Comparison of ENCODE assay signal across 8 cellular contexts in the genomic region with DNA sequence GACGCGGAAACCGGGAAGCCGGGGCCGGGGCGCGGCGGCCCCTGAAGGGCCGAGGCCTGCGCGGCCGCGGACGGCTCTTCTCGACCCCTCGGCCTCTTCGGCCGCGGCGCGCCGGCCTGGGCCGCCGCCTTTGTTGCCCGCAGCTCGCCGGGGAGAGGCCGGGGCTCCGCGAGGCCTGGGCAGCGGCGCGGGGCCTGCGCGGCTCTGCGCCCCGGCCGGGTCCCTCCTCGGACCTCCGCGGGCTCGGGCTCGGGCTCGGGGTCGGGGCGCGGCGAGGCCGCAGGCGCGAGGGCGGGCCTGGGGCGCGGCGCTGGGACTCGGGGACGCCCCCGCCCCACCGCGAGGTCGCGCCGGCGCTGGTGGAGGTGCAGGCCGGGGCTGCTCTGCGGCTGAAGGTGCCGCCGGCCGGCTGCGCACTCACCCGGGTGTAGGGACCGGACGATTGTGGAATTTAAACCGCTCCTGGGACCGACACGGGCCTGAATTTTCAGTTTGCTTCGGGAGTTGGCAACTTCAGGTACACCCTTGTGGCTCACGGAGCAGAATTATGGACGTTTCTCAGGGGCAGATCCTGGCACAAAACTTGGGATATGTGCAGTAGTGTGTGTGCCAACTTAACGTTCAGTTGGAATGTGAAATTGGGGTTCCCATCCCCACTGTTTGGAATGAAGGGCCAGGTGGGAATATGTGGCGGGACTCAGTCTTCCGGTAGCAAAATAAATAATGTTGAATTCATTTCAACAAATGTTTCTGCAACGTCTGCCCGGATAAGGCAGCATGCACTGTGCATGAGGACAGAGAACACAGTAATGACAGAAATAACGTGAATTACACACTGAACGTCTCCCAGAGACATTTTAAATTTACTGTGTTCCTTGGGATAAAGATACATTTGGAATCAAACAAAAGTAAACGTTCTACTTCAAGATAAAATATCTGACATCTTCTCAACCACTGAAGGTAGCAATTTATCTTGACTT. TPM values are rescaled to one million over a fixed set of nuclear protein-coding genes. Genes with fewer than 3 reads are reported as not detected.
DNase-seq lines count a peak whose midpoint lies in the region; ATAC-seq, FAIRE-seq and TF ChIP-seq lines count a peak whose summit lies in the region.

No MANE protein-coding gene starts in this region.

- peak; percentile 16 for DNase-seq in DMS 273 treated with DMSO at 0.1 percent for 48 hours (lab: John Stamatoyannopoulos, UW)
- DNase-seq in RWPE2 (ENCODE audit: low spot score), result no peak
- DNase-seq in effector memory CD8-positive, alpha-beta T cell, result no peak
- DNase-seq in medulla oblongata (ENCODE audit: extremely low spot score), result peak; percentile 23
- peak; percentile 72 for DNase-seq in type B pancreatic cell (ENCODE audit: extremely low spot score, unreplicated experiment)
- no peak for DNase-seq in HTR-8/SVneo (ENCODE audit: insufficient read length, low spot score)

- H3K27ac ChIP-seq in RWPE2 (ENCODE audit: poor library complexity, severe bottlenecking), result peak overlapping the region; percentile 69

- H3K4me3 Mint-ChIP-seq in effector memory CD8-positive, alpha-beta T cell, result peak overlapping the region; percentile 46 to 71
- peak overlapping the region; percentile 99 for H3K4me3 Mint-ChIP-seq in type B pancreatic cell

- no peaks in the 10 kb centered on the region for H3K4me1 Mint-ChIP-seq in effector memory CD8-positive, alpha-beta T cell (ENCODE audit: low read depth in 2 of 2)
- peaks cover 48% of the 10 kb centered on the region for H3K4me1 Mint-ChIP-seq in type B pancreatic cell (ENCODE audit: unreplicated experiment)

- H3K4me1 ChIP-seq in RWPE2 (ENCODE audit: insufficient read depth, poor library complexity, severe bottlenecking), result peaks cover 22% of the 10 kb centered on the region

- H3K9me3 Mint-ChIP-seq in effector memory CD8-positive, alpha-beta T cell, result no peaks in the 10 kb centered on the region
- peaks cover 4% of the 10 kb centered on the region for H3K9me3 Mint-ChIP-seq in type B pancreatic cell

- peak overlapping the region; percentile 71 for H3K4me3 ChIP-seq in RWPE2 (ENCODE audit: severe bottlenecking)

- H3K27me3 Mint-ChIP-seq in effector memory CD8-positive, alpha-beta T cell, result peaks cover 26 to 53% of the 10 kb centered on the region in 2 donors
- no peaks in the 10 kb centered on the region for H3K27me3 Mint-ChIP-seq in type B pancreatic cell

- TF ChIP-seq CTCF in RWPE2 (IDR thresholded peaks at IDR 0.05; ENCODE audit: poor library complexity, severe bottlenecking), result no peak
- TF ChIP-seq CTCF in type B pancreatic cell (conservative IDR thresholded peaks at IDR 0.05), result no peak

- H3K27me3 ChIP-seq in RWPE2 (ENCODE audit: insufficient read depth, poor library complexity, severe bottlenecking), result no peaks in the 10 kb centered on the region

- ATAC-seq in GM19043 (IDR thresholded peaks at IDR 0.05; ENCODE audit: low read depth, unreplicated experiment), result peak; percentile 48
- ATAC-seq in HG03135 (IDR thresholded peaks at IDR 0.05; ENCODE audit: unreplicated experiment), result peak; percentile 48
- ATAC-seq in RWPE2 (ENCODE audit: low read depth), result peak; percentile 27
- ATAC-seq in effector memory CD8-positive, alpha-beta T cell (replicated peaks), result peak; percentile 55

- H3K27ac Mint-ChIP-seq in effector memory CD8-positive, alpha-beta T cell, result no peak overlapping the region
- peak overlapping the region; percentile 99 for H3K27ac Mint-ChIP-seq in type B pancreatic cell

- H3K36me3 ChIP-seq in RWPE2 (ENCODE audit: low read depth), result peaks cover 17% of the 10 kb centered on the region

- H3K36me3 Mint-ChIP-seq in effector memory CD8-positive, alpha-beta T cell (ENCODE audit: insufficient read depth), result no peaks in the 10 kb centered on the region
- peaks cover 11% of the 10 kb centered on the region for H3K36me3 Mint-ChIP-seq in type B pancreatic cell

- no peaks in the 10 kb centered on the region for H3K9me3 ChIP-seq in RWPE2 (ENCODE audit: severe bottlenecking)

- FAIRE-seq in HTR-8/SVneo (lab: Jason Lieb, UNC), result no peak

RNA-seq across cellular contexts. Expression of a gene that starts 0.8 kb away (rescaled TPM):
- total RNA-seq in type B pancreatic cell (ENCODE audit: low replicate concordance), result 30.2 and 52.8 TPM in 2 replicates

Comparison
In these comparisons a context has a peak if more than half of its experiments do, and no peak if none do; other contexts are left out.
1. DNase-seq: peak in DMS 273 treated with DMSO at 0.1 percent for 48 hours (single experiment), medulla oblongata (single experiment) and type B pancreatic cell (single experiment); none in RWPE2 (single experiment), effector memory CD8-positive, alpha-beta T cell (0 of 3) and HTR-8/SVneo (single experiment).
2. Peak in every context shown above with its lines, with median percentiles within 50 percentile points of each other: ATAC-seq.